In the genomic region with DNA sequence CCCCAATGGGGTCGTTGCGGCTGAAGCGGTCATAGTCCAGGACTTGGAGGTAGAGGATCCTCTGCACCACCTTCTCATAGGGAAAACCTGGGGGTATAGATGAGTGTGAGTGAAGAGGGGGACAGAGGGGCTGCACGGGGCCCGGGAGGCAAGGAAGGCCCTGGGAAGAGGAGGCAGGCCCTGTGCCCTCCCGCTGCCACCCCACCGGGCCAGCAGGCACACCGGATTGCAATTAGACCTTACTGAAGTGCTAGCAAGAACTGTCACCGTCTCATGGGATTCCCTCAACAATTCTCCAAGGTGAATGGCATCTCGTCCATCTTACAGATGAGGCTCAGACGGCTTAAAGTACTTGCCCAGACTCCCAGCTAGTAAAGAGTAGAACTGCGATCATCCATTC, we compare ENCODE assay signal across 39 cellular contexts. TPM values are rescaled to one million over a fixed set of nuclear protein-coding genes. Genes with fewer than 3 reads are reported as not detected.
"Had no signal": no experiment of that assay in that cellular context is flagged by ENCODE, and none has a peak within 500 bp of the region (broad histone marks: within the 10 kb centered on the region; RNA-seq: fewer than 3 reads in every experiment).

No MANE protein-coding gene starts in this region.

- DNase-seq: activated B cell treated with CpG ODN at 0.5 μM for 24 hours; activated CD4-positive, alpha-beta memory T cell treated with anti-CD3 and anti-CD28 coated beads for 36 hours; activated CD4-positive, alpha-beta T cell treated with anti-CD3 and anti-CD28 coated beads for 4 hours; activated CD4-positive, alpha-beta T cell treated with anti-CD3 and anti-CD28 coated beads, Interleukin-2, amount 10 ng/mL, durations not matched to agents 24 days and 14 days; activated CD4-positive, alpha-beta T cell treated with anti-CD3 and anti-CD28 coated beads, Interleukin-2, amount 50 U/mL, for 1 hour; activated CD4-positive, alpha-beta T cell treated with anti-CD3 and anti-CD28 coated beads, Interleukin-2, amount 50 U/mL, for 4 hours; activated CD4-positive, CD25-positive, alpha-beta regulatory T cell treated with anti-CD3 and anti-CD28 coated beads, Interleukin-2, amount 50 U/mL, for 72 hours; activated CD8-positive, alpha-beta memory T cell treated with anti-CD3 and anti-CD28 coated beads, Interleukin-2, amount 50 U/mL, for 4 hours; activated CD8-positive, alpha-beta T cell treated with anti-CD3 and anti-CD28 coated beads for 36 hours; activated effector memory CD4-positive, alpha-beta T cell treated with anti-CD3 and anti-CD28 coated beads, Interleukin-2, amount 50 U/mL, for 16 hours; activated gamma-delta T cell treated with Interleukin-2 at 50 U/mL for 16 hours; activated naive CD4-positive, alpha-beta T cell; activated naive CD4-positive, alpha-beta T cell treated with anti-CD3 and anti-CD28 coated beads for 36 hours; activated naive CD4-positive, alpha-beta T cell treated with anti-CD3 and anti-CD28 coated beads, Interleukin-2, amount 50 U/mL, for 16 hours; activated naive CD8-positive, alpha-beta T cell treated with anti-CD3 and anti-CD28 coated beads for 36 hours; activated T-cell treated with anti-CD3 and anti-CD28 coated beads for 4 hours; activated T-cell treated with anti-CD3 and anti-CD28 coated beads, Interleukin-2, amount 50 U/mL, for 1 hour; activated T-cell treated with anti-CD3 and anti-CD28 coated beads, Interleukin-2, amount 50 U/mL, for 4 hours; activated T-cell treated with anti-CD3 and anti-CD28 coated beads, Interleukin-2, amount 50 U/mL, for 72 hours; adrenal gland; amniotic stem cell; anterior cingulate cortex; body of pancreas; brain microvascular endothelial cell; caudate nucleus; cerebellar nuclear complex; T-helper 1 cell; T-helper 2 cell; T-helper 9 cell had no signal

- H3K4me3 ChIP-seq: adrenal gland, ascending aorta, body of pancreas, breast epithelium had no signal

- H3K9me3 Mint-ChIP-seq: activated B cell treated with CpG ODN at 0.5 μM for 24 hours; activated CD4-positive, alpha-beta memory T cell treated with anti-CD3 and anti-CD28 coated beads for 36 hours; activated CD4-positive, alpha-beta T cell treated with anti-CD3 and anti-CD28 coated beads, Interleukin-2, amount 10 ng/mL, durations not matched to agents 24 days and 14 days; activated CD8-positive, alpha-beta T cell treated with anti-CD3 and anti-CD28 coated beads for 36 hours; activated naive CD4-positive, alpha-beta T cell treated with anti-CD3 and anti-CD28 coated beads for 36 hours; activated naive CD4-positive, alpha-beta T cell treated with anti-CD3 and anti-CD28 coated beads, Interleukin-2, amount 50 U/mL, for 72 hours; activated naive CD8-positive, alpha-beta T cell treated with anti-CD3 and anti-CD28 coated beads for 36 hours; activated T-cell treated with anti-CD3 and anti-CD28 coated beads, Interleukin-2, amount 50 U/mL, for 4 hours; activated T-cell treated with anti-CD3 and anti-CD28 coated beads, Interleukin-2, amount 50 U/mL, for 72 hours; activated T-helper 1 cell treated with anti-CD3 and anti-CD28 coated beads, Interleukin-12 subunit alpha, Interleukin-12 subunit beta, Interleukin-2, Interleukin-4 antibody, amounts not matched to agents 30 ng/mL and 10 ng/mL and 1 ng/mL, durations not matched to agents 14 hours and 24 hours and 36 hours; activated T-helper 17 cell treated with anti-CD3 and anti-CD28 coated beads, Interleukin-2, amount 50 U/mL, for 72 hours; central memory CD8-positive, alpha-beta T cell; T-helper 1 cell treated with Interleukin-12 subunit alpha and Interleukin-12 subunit beta and Interleukin-4 antibody, amounts not matched to agents 30 μg/mL and 1 μg/mL, for 36 hours; T-helper 2 cell treated with Interferon-gamma antibody and Interleukin-4, amounts not matched to agents 5 μg/mL and 100 μg/mL, for 36 hours had no signal

- H3K9me3 ChIP-seq: adrenal gland, ascending aorta, body of pancreas, breast epithelium had no signal

- H3K4me1 ChIP-seq: ascending aorta, breast epithelium had no signal

- H3K4me3 Mint-ChIP-seq: activated B cell treated with CpG ODN at 0.5 μM for 24 hours; activated CD4-positive, alpha-beta memory T cell treated with anti-CD3 and anti-CD28 coated beads for 36 hours; activated CD4-positive, alpha-beta T cell treated with anti-CD3 and anti-CD28 coated beads, Interleukin-2, amount 10 ng/mL, durations not matched to agents 24 days and 14 days; activated CD8-positive, alpha-beta T cell treated with anti-CD3 and anti-CD28 coated beads for 36 hours; activated naive CD4-positive, alpha-beta T cell treated with anti-CD3 and anti-CD28 coated beads for 36 hours; activated naive CD8-positive, alpha-beta T cell treated with anti-CD3 and anti-CD28 coated beads for 36 hours; activated T-cell treated with anti-CD3 and anti-CD28 coated beads, Interleukin-2, amount 50 U/mL, for 4 hours; activated T-cell treated with anti-CD3 and anti-CD28 coated beads, Interleukin-2, amount 50 U/mL, for 72 hours; activated T-helper 1 cell treated with anti-CD3 and anti-CD28 coated beads, Interleukin-12 subunit alpha, Interleukin-12 subunit beta, Interleukin-2, Interleukin-4 antibody, amounts not matched to agents 30 ng/mL and 10 ng/mL and 1 ng/mL, durations not matched to agents 14 hours and 24 hours and 36 hours; activated T-helper 17 cell treated with anti-CD3 and anti-CD28 coated beads, Interleukin-2, amount 50 U/mL, for 72 hours; central memory CD8-positive, alpha-beta T cell; T-helper 1 cell treated with Interleukin-12 subunit alpha and Interleukin-12 subunit beta and Interleukin-4 antibody, amounts not matched to agents 30 μg/mL and 1 μg/mL, for 36 hours; T-helper 2 cell treated with Interferon-gamma antibody and Interleukin-4, amounts not matched to agents 5 μg/mL and 100 μg/mL, for 36 hours had no signal

- H3K27me3 ChIP-seq: adrenal gland, ascending aorta, body of pancreas, breast epithelium had no signal

- H3K36me3 ChIP-seq: adrenal gland, ascending aorta, brain microvascular endothelial cell, breast epithelium had no signal

- H3K36me3 Mint-ChIP-seq: activated CD4-positive, alpha-beta memory T cell treated with anti-CD3 and anti-CD28 coated beads for 36 hours; activated naive CD4-positive, alpha-beta T cell treated with anti-CD3 and anti-CD28 coated beads, Interleukin-2, amount 50 U/mL, for 72 hours; activated naive CD8-positive, alpha-beta T cell treated with anti-CD3 and anti-CD28 coated beads for 36 hours had no signal

- H3K27ac ChIP-seq: adrenal gland, ascending aorta, body of pancreas, brain microvascular endothelial cell, breast epithelium, VCaP had no signal

- H3K4me1 Mint-ChIP-seq: activated B cell treated with CpG ODN at 0.5 μM for 24 hours; activated CD4-positive, alpha-beta T cell treated with anti-CD3 and anti-CD28 coated beads, Interleukin-2, amount 10 ng/mL, durations not matched to agents 24 days and 14 days; activated naive CD8-positive, alpha-beta T cell treated with anti-CD3 and anti-CD28 coated beads for 36 hours; activated T-helper 17 cell treated with anti-CD3 and anti-CD28 coated beads, Interleukin-2, amount 50 U/mL, for 72 hours; central memory CD8-positive, alpha-beta T cell had no signal

- ATAC-seq: activated CD8-positive, alpha-beta T cell treated with anti-CD3 and anti-CD28 coated beads for 36 hours; activated naive CD4-positive, alpha-beta T cell treated with anti-CD3 and anti-CD28 coated beads, Interleukin-2, amount 50 U/mL, for 72 hours; activated T-cell treated with anti-CD3 and anti-CD28 coated beads, Interleukin-2, amount 50 U/mL, for 4 hours; activated T-cell treated with anti-CD3 and anti-CD28 coated beads, Interleukin-2, amount 50 U/mL, for 72 hours; activated T-helper 17 cell treated with anti-CD3 and anti-CD28 coated beads, Interleukin-2, amount 50 U/mL, for 72 hours; body of pancreas had no signal

- H3K27ac Mint-ChIP-seq: activated B cell treated with CpG ODN at 0.5 μM for 24 hours; activated CD4-positive, alpha-beta memory T cell treated with anti-CD3 and anti-CD28 coated beads for 36 hours; activated CD4-positive, alpha-beta T cell treated with anti-CD3 and anti-CD28 coated beads, Interleukin-2, amount 10 ng/mL, durations not matched to agents 24 days and 14 days; activated CD8-positive, alpha-beta T cell treated with anti-CD3 and anti-CD28 coated beads for 36 hours; activated naive CD4-positive, alpha-beta T cell treated with anti-CD3 and anti-CD28 coated beads for 36 hours; activated naive CD4-positive, alpha-beta T cell treated with anti-CD3 and anti-CD28 coated beads, Interleukin-2, amount 50 U/mL, for 72 hours; activated naive CD8-positive, alpha-beta T cell treated with anti-CD3 and anti-CD28 coated beads for 36 hours; activated T-cell treated with anti-CD3 and anti-CD28 coated beads, Interleukin-2, amount 50 U/mL, for 72 hours; activated T-helper 1 cell treated with anti-CD3 and anti-CD28 coated beads, Interleukin-12 subunit alpha, Interleukin-12 subunit beta, Interleukin-2, Interleukin-4 antibody, amounts not matched to agents 30 ng/mL and 10 ng/mL and 1 ng/mL, durations not matched to agents 14 hours and 24 hours and 36 hours; activated T-helper 17 cell treated with anti-CD3 and anti-CD28 coated beads, Interleukin-2, amount 50 U/mL, for 72 hours; T-helper 1 cell treated with Interleukin-12 subunit alpha and Interleukin-12 subunit beta and Interleukin-4 antibody, amounts not matched to agents 30 μg/mL and 1 μg/mL, for 36 hours; T-helper 2 cell treated with Interferon-gamma antibody and Interleukin-4, amounts not matched to agents 5 μg/mL and 100 μg/mL, for 36 hours had no signal

RNA-seq across cellular contexts. Expression of gene LRRC10B, which starts 15.9 kb away (rescaled TPM):
- total RNA-seq: activated B cell treated with CpG ODN at 0.5 μM for 24 hours; activated CD4-positive, alpha-beta memory T cell treated with anti-CD3 and anti-CD28 coated beads for 36 hours; activated CD8-positive, alpha-beta memory T cell treated with anti-CD3 and anti-CD28 coated beads for 36 hours; activated CD8-positive, alpha-beta T cell treated with anti-CD3 and anti-CD28 coated beads for 36 hours; activated naive CD4-positive, alpha-beta T cell treated with anti-CD3 and anti-CD28 coated beads for 36 hours; activated naive CD4-positive, alpha-beta T cell treated with anti-CD3 and anti-CD28 coated beads, Interleukin-2, amount 50 U/mL, for 72 hours; activated naive CD8-positive, alpha-beta T cell treated with anti-CD3 and anti-CD28 coated beads for 36 hours; activated T-cell treated with anti-CD3 and anti-CD28 coated beads, Interleukin-2, amount 50 U/mL, for 4 hours; activated T-cell treated with anti-CD3 and anti-CD28 coated beads, Interleukin-2, amount 50 U/mL, for 72 hours; activated T-helper 1 cell treated with anti-CD3 and anti-CD28 coated beads, Interleukin-12 subunit alpha, Interleukin-12 subunit beta, Interleukin-2, Interleukin-4 antibody, amounts not matched to agents 30 ng/mL and 10 ng/mL and 1 ng/mL, durations not matched to agents 14 hours and 24 hours and 36 hours; activated T-helper 17 cell treated with anti-CD3 and anti-CD28 coated beads, Interleukin-2, amount 50 U/mL, for 72 hours had no signal

RNA-seq across cellular contexts. Expression of gene SYT7, which starts 56.4 kb away (rescaled TPM):
- total RNA-seq: activated B cell treated with CpG ODN at 0.5 μM for 24 hours; activated CD4-positive, alpha-beta memory T cell treated with anti-CD3 and anti-CD28 coated beads for 36 hours; activated CD8-positive, alpha-beta T cell treated with anti-CD3 and anti-CD28 coated beads for 36 hours; activated naive CD4-positive, alpha-beta T cell treated with anti-CD3 and anti-CD28 coated beads for 36 hours; activated naive CD4-positive, alpha-beta T cell treated with anti-CD3 and anti-CD28 coated beads, Interleukin-2, amount 50 U/mL, for 72 hours; activated naive CD8-positive, alpha-beta T cell treated with anti-CD3 and anti-CD28 coated beads for 36 hours; activated T-cell treated with anti-CD3 and anti-CD28 coated beads, Interleukin-2, amount 50 U/mL, for 72 hours had no signal
